In genomic region chr4:170682511-170682910, GRCh38 we compare ENCODE assay signal across 29 cellular contexts.
"Had no signal": no experiment of that assay in that cellular context is flagged by ENCODE, and none has a peak within 500 bp of the region (broad histone marks: within the 10 kb centered on the region; RNA-seq: fewer than 3 reads in every experiment).

No MANE protein-coding gene starts in this region.

- DNase-seq: dermis blood vessel endothelial cell; effector memory CD4-positive, alpha-beta T cell; erythroblast; esophagus squamous epithelium; foreskin melanocyte; head of caudate nucleus; left ventricle myocardium superior; lower lobe of right lung; mucosa of descending colon; naive B cell; nucleus accumbens; posterior cingulate gyrus; psoas muscle; right cardiac atrium; sigmoid colon; spleen; stimulated activated CD4-positive, alpha-beta T cell treated with anti-CD3 and anti-CD28 coated beads, Interleukin-4, amount 100 ng/mL, for 4 hours; stimulated activated naive CD8-positive, alpha-beta T cell treated with anti-CD3 and anti-CD28 coated beads, Interleukin-15, Interleukin-2, amounts not matched to agents 100 U/mL and 50 U/mL, for 24 hours; substantia nigra; testis; tibial artery had no signal

- H3K27me3 Mint-ChIP-seq: memory B cell; naive B cell; natural killer cell treated with Interleukin-12 subunit alpha and Interleukin-12 subunit beta and Interleukin-15 and Interleukin-18, amount 100 ng/mL, for 72 hours; stimulated activated memory B cell treated with anti-CD40 and anti-IgM and Interleukin-4, amounts not matched to agents 10 μg/mL and 1 μg/mL and 100 μg/mL, for 72 hours; type B pancreatic cell had no signal

- H3K27me3 ChIP-seq: esophagus squamous epithelium, sigmoid colon, spleen, testis, tibial artery had no signal

- H3K4me1 Mint-ChIP-seq: memory B cell; naive B cell; stimulated activated memory B cell treated with anti-CD40 and anti-IgM and Interleukin-4, amounts not matched to agents 10 μg/mL and 1 μg/mL and 100 μg/mL, for 72 hours had no signal

- H3K36me3 Mint-ChIP-seq: memory B cell; stimulated activated memory B cell treated with anti-CD40 and anti-IgM and Interleukin-4, amounts not matched to agents 10 μg/mL and 1 μg/mL and 100 μg/mL, for 72 hours; type B pancreatic cell had no signal

- H3K4me3 Mint-ChIP-seq: memory B cell; mesothelial cell of epicardium; naive B cell; natural killer cell treated with Interleukin-12 subunit alpha and Interleukin-12 subunit beta and Interleukin-15 and Interleukin-18, amount 100 ng/mL, for 72 hours; stimulated activated memory B cell treated with anti-CD40 and anti-IgM and Interleukin-4, amounts not matched to agents 10 μg/mL and 1 μg/mL and 100 μg/mL, for 72 hours; type B pancreatic cell had no signal

- FAIRE-seq: endometrium, keratinocyte had no signal

- H3K9me3 ChIP-seq: esophagus squamous epithelium, lower lobe of right lung, mucosa of descending colon, psoas muscle, testis, tibial artery had no signal

- H3K36me3 ChIP-seq: esophagus squamous epithelium, lower lobe of right lung, sigmoid colon, spleen, tibial artery had no signal

- H3K4me3 ChIP-seq: coronary artery, esophagus squamous epithelium, lower lobe of right lung, mucosa of descending colon, psoas muscle, sigmoid colon, spleen, testis, tibial artery had no signal

- H3K27ac Mint-ChIP-seq: memory B cell; mesothelial cell of epicardium; naive B cell; natural killer cell treated with Interleukin-12 subunit alpha and Interleukin-12 subunit beta and Interleukin-15 and Interleukin-18, amount 100 ng/mL, for 72 hours; stimulated activated memory B cell treated with anti-CD40 and anti-IgM and Interleukin-4, amounts not matched to agents 10 μg/mL and 1 μg/mL and 100 μg/mL, for 72 hours; type B pancreatic cell had no signal

- ATAC-seq: left ventricle myocardium superior; lower lobe of right lung; mucosa of descending colon; natural killer cell treated with Interleukin-12 subunit alpha and Interleukin-12 subunit beta and Interleukin-15 and Interleukin-18, amount 100 ng/mL, for 72 hours; psoas muscle; right cardiac atrium; stimulated activated memory B cell treated with anti-CD40 and anti-IgM and Interleukin-4, amounts not matched to agents 10 μg/mL and 1 μg/mL and 100 μg/mL, for 72 hours; stimulated activated naive CD8-positive, alpha-beta T cell treated with anti-CD3 and anti-CD28 coated beads, Interleukin-15, Interleukin-2, amounts not matched to agents 100 U/mL and 50 U/mL, for 24 hours had no signal

- H3K27ac ChIP-seq: coronary artery, esophagus squamous epithelium, lower lobe of right lung, psoas muscle, sigmoid colon, spleen, testis, tibial artery had no signal

- H3K4me1 ChIP-seq: esophagus squamous epithelium, lower lobe of right lung, psoas muscle, sigmoid colon, spleen, testis, tibial artery had no signal
